Comparison of ENCODE assay signal across 29 cellular contexts in the genomic region with DNA sequence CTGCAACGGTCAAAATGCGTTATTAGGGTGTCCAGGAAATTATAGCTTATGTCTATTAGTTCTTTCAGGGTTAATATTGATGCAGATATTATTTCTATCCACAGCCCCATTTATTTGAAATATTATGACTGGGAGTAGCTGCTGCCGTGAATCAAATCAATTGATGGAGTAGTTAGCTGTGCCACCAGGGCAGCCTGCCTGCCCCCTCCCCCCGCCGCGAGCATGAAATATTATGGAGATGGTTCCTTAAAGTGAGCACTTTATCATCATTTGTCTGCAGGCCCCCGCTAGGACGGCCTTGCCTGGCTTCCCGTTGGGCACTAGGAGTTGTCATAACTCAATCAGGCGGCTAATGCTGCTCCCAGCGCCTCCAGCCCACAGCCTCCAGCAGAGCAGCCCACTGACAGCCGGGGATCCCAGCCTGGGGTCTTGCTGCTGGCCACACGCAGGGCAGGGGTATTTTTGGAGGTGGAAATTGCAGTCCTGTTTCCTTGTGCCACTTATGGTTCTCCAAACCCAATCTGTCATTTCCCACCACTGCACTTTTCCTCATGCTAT.
"Had no signal": no experiment of that assay in that cellular context is flagged by ENCODE, and none has a peak within 500 bp of the region (broad histone marks: within the 10 kb centered on the region; RNA-seq: fewer than 3 reads in every experiment).

No MANE protein-coding gene starts in this region.

- H3K4me3 ChIP-seq: coronary artery, esophagus muscularis mucosa, gastroesophageal sphincter, heart right ventricle, lower lobe of right lung, ovary, psoas muscle, right lobe of liver, suprapubic skin, transverse colon, upper lobe of right lung, uterus had no signal

- H3K4me1 ChIP-seq: esophagus muscularis mucosa, foreskin keratinocyte, gastroesophageal sphincter, heart right ventricle, lower lobe of right lung, psoas muscle, suprapubic skin, transverse colon, upper lobe of right lung, uterus had no signal

- DNase-seq: dermis blood vessel endothelial cell; effector memory CD4-positive, alpha-beta T cell; foreskin keratinocyte; heart right ventricle; hypothalamus; immature natural killer cell; islet precursor cell; kidney glomerular epithelial cell; left colon; left ventricle myocardium superior; lower lobe of right lung; naive thymus-derived CD8-positive, alpha-beta T cell; occipital lobe; ovary; posterior cingulate gyrus; psoas muscle; right lobe of liver; small intestine; stimulated activated CD4-positive, alpha-beta T cell treated with anti-CD3 and anti-CD28 coated beads, Interleukin-15, amount 100 ng/mL, for 24 hours; stimulated activated CD4-positive, alpha-beta T cell treated with anti-CD3 and anti-CD28 coated beads, Interleukin-2, amount 100 ng/mL, for 48 hours; stimulated activated naive B cell treated with anti-CD40 and anti-IgM and Interleukin-4, amounts not matched to agents 10 μg/mL and 1 μg/mL and 100 μg/mL, for 72 hours; stimulated activated naive CD8-positive, alpha-beta T cell treated with anti-CD3 and anti-CD28 coated beads, Interleukin-15, amount 100 ng/mL, for 72 hours; transverse colon; upper lobe of right lung; uterus had no signal

- ATAC-seq: foreskin keratinocyte; gastroesophageal sphincter; heart right ventricle; left colon; left ventricle myocardium superior; lower lobe of right lung; naive thymus-derived CD8-positive, alpha-beta T cell; psoas muscle; right lobe of liver; stimulated activated naive B cell treated with anti-CD40 and anti-IgM and Interleukin-4, amounts not matched to agents 10 μg/mL and 1 μg/mL and 100 μg/mL, for 72 hours; stimulated activated naive CD8-positive, alpha-beta T cell treated with anti-CD3 and anti-CD28 coated beads, Interleukin-15, amount 100 ng/mL, for 72 hours; upper lobe of right lung had no signal

- H3K27me3 ChIP-seq: foreskin keratinocyte, ovary, right lobe of liver, transverse colon, upper lobe of right lung, uterus had no signal

- H3K36me3 ChIP-seq: esophagus muscularis mucosa, gastroesophageal sphincter, heart right ventricle, lower lobe of right lung, ovary, right lobe of liver, suprapubic skin, transverse colon, upper lobe of right lung, uterus had no signal

- H3K27ac ChIP-seq: coronary artery, esophagus muscularis mucosa, foreskin keratinocyte, gastroesophageal sphincter, heart right ventricle, lower lobe of right lung, ovary, psoas muscle, right lobe of liver, suprapubic skin, transverse colon, upper lobe of right lung, uterus had no signal

- H3K9me3 ChIP-seq: esophagus muscularis mucosa, gastroesophageal sphincter, heart right ventricle, lower lobe of right lung, ovary, psoas muscle, right lobe of liver, suprapubic skin, transverse colon, upper lobe of right lung, uterus had no signal
